Comparison of ENCODE assay signal across 8 cellular contexts in the genomic region with DNA sequence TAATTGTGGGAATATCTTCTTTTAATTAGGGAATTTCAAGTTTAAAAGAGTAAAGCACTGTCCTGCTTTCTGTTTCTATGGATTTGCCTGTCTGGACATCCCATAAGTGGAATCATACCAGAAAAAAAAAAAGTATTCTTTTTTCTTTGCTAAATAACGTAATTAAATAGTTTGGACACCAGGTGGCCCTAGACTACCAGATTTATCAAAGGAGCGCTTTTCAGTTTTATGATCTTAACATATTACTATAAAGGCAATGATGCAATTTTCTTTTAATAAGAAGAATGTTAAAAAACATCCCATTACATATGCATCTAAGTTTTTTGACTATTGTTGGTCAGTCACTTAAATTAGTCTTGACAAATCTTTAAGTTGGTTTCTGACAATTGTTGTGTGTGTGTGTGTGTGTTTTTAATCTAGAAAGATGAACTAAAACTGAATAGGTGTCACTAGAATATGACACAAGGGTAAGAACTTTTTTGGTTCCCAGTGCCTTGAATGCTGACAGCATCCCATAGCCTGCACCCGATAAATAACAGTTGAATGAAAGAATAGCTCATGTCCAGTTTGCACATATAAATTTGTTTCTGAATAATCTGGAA. TPM values are rescaled to one million over a fixed set of nuclear protein-coding genes. Genes with fewer than 3 reads are reported as not detected.
DNase-seq lines count a peak whose midpoint lies in the region; ATAC-seq, FAIRE-seq and TF ChIP-seq lines count a peak whose summit lies in the region.

No MANE protein-coding gene starts in this region.

- no peaks in the 10 kb centered on the region for H4K20me1 ChIP-seq in SK-N-SH (ENCODE audit: insufficient read depth)

- H3K4me3 ChIP-seq in SK-N-SH (ENCODE audit: low read depth in 2 of 2, low read length in 1 of 2) = no peak overlapping the region
- H3K4me3 ChIP-seq in foreskin fibroblast (ENCODE audit: low read depth in 1 of 2, low read length in 2 of 2) = no peak overlapping the region
- H3K4me3 ChIP-seq in small intestine (ENCODE audit: low read depth in 1 of 2, low read length in 2 of 2) = no peak overlapping the region

- no peak overlapping the region for H2AFZ ChIP-seq in SK-N-SH (ENCODE audit: low read depth)

- H3K4me1 ChIP-seq in SK-N-SH (ENCODE audit: control insufficient read depth in 1 of 2, insufficient read depth in 2 of 2, low read depth in 1 of 2, low read length in 1 of 2) (no peaks in the 10 kb centered on the region), small intestine (ENCODE audit: control insufficient read depth in 2 of 2, insufficient read depth in 1 of 2, low read depth in 1 of 2, low read length in 1 of 2) (no peaks in the 10 kb centered on the region)

- H3K9ac ChIP-seq in SK-N-SH = no peak overlapping the region

- ATAC-seq in HG03460 (IDR thresholded peaks at IDR 0.05; ENCODE audit: unreplicated experiment) = no peak

- no peaks in the 10 kb centered on the region for H3F3A ChIP-seq in SK-N-SH (replicated peaks; ENCODE audit: insufficient read depth)

- POLR2A ChIA-PET in SK-N-SH (lab: Yijun Ruan, JAX) = no interaction called here

- CTCF ChIA-PET in SK-N-SH (lab: Yijun Ruan, JAX) = interaction anchor here (0.7 to 1.9 kb wide), 14 partner anchors 17 to 524 kb away, joined by 3 to 22 read pairs (median 4); a partner anchor contains a TSS

- DNase-seq in DMS153 (lab: John Stamatoyannopoulos, UW) (peak; percentile 3), SK-N-SH (peak; percentile 39), foreskin fibroblast (peak; percentile 17 to 61), small intestine (peak; percentile 31)
- no peak for DNase-seq in stimulated activated CD4-positive, alpha-beta T cell treated with anti-CD3 and anti-CD28 coated beads, Interleukin-4, amount 100 ng/mL, for 1 hour
- DNase-seq in activated CD4-positive, alpha-beta T cell treated with anti-CD3 and anti-CD28 coated beads, Interleukin-2, amount 50 U/mL, for 1 hour = no peak

- H3K4me2 ChIP-seq in SK-N-SH = no peak overlapping the region

- TF ChIP-seq RAD21 in SK-N-SH (IDR thresholded peaks at IDR 0.05; ENCODE audit: low read length) = peak; percentile 91

- peak; percentile 61 for TF ChIP-seq CTCF in LNCAP (IDR thresholded peaks at IDR 0.05)
- peak; percentile 68 for TF ChIP-seq CTCF in SK-N-SH (IDR thresholded peaks at IDR 0.05)
- TF ChIP-seq CTCF in foreskin fibroblast (IDR thresholded peaks at IDR 0.05; ENCODE audit: low read depth, low read length) = no peak

- no peak for TF ChIP-seq EP300 in SK-N-SH (IDR thresholded peaks at IDR 0.05; ENCODE audit: borderline replicate concordance in 1 of 2, low read depth in 1 of 2, low read length in 1 of 2)

- peak; percentile 33 for FAIRE-seq in small intestine (lab: Jason Lieb, UNC)

- no peaks in the 10 kb centered on the region for H3K79me2 ChIP-seq in SK-N-SH (ENCODE audit: insufficient read depth)

- H3K27me3 ChIP-seq in SK-N-SH (ENCODE audit: insufficient read depth) (no peaks in the 10 kb centered on the region; the same call in 1 of the 2 replicates), small intestine (ENCODE audit: control insufficient read depth in 2 of 2, insufficient read depth in 2 of 2, low read length in 2 of 2) (no peaks in the 10 kb centered on the region)

- no peak overlapping the region for H3K27ac ChIP-seq in SK-N-SH (ENCODE audit: low read depth in 2 of 2, low read length in 1 of 2)
- H3K27ac ChIP-seq in small intestine (ENCODE audit: low read depth in 1 of 2, low read length in 1 of 2) = no peak overlapping the region

- 26% methylated on average over 3 of the region's 3 CpGs for WGBS in SK-N-SH (ENCODE audit: low lambda C conversion rate)
- WGBS in small intestine, 3 donors = 26 to 35% (median 28%) methylated on average over 3 of the region's 3 CpGs

- H3K36me3 ChIP-seq in SK-N-SH (replicated peaks in 1 of 2; ENCODE audit: control insufficient read depth in 1 of 2, insufficient read depth in 2 of 2, low read length in 1 of 2) = no peaks in the 10 kb centered on the region
- H3K36me3 ChIP-seq in small intestine (ENCODE audit: control insufficient read depth in 2 of 2, insufficient read depth in 2 of 2, low read length in 2 of 2) = no peaks in the 10 kb centered on the region

- no peaks in the 10 kb centered on the region for H3K9me3 ChIP-seq in SK-N-SH
- no peaks in the 10 kb centered on the region for H3K9me3 ChIP-seq in small intestine (ENCODE audit: control insufficient read depth, low read depth)

- H3K9me2 ChIP-seq in SK-N-SH = no peaks in the 10 kb centered on the region

TF ChIP-seq in SK-N-SH, 30 proteins besides CTCF, POLR2A, EP300 and RAD21:
- TF ChIP-seq RXRA (IDR thresholded peaks at IDR 0.05; ENCODE audit: borderline replicate concordance, low read depth) (no peak), SMC3 (IDR thresholded peaks at IDR 0.05; ENCODE audit: low read depth, low read length) (peak; percentile 66), RCOR1 (IDR thresholded peaks at IDR 0.05; ENCODE audit: low read length) (no peak)
TF ChIP-seq in SK-N-SH: peak in this region for 1.

RNA-seq across cellular contexts. Expression of a gene that starts 49.5 kb away (rescaled TPM):
- polyA plus RNA-seq in SK-N-SH (2012; rRNA removed) = 13.6 and 14.7 TPM in 2 replicates
- 16.8 and 18.2 TPM in 2 replicates for polyA plus RNA-seq in SK-N-SH (2012; cell fraction: cytosol; rRNA removed)
- polyA plus RNA-seq in SK-N-SH (2012; cell fraction: nucleus; rRNA removed) = 7.3 and 12.9 TPM in 2 replicates
- 10 to 100 TPM in 1 of 3 donors, 1 to 10 TPM in 2; 6.8 to 11.1 (median 7.8) TPM for polyA plus RNA-seq in small intestine

RNA-seq across cellular contexts. Expression of a gene that starts 49.7 kb away (rescaled TPM):
- polyA plus RNA-seq in SK-N-SH (2012; rRNA removed) (47.2 and 49.3 TPM in 2 replicates), small intestine (10 to 100 TPM; 24.0 to 34.1 (median 28.6) TPM)
- polyA plus RNA-seq in SK-N-SH (2012; cell fraction: cytosol; rRNA removed) = 51.7 and 60.0 TPM in 2 replicates
- polyA plus RNA-seq in SK-N-SH (2012; cell fraction: nucleus; rRNA removed) = 82.2 and 110 TPM in 2 replicates

RNA-seq across cellular contexts. Expression of a gene that starts 57.3 kb away (rescaled TPM):
- 0.06 and 0.13 TPM in 2 replicates for polyA plus RNA-seq in SK-N-SH (2012; rRNA removed)
- 0.04 and 0.13 TPM in 2 replicates for polyA plus RNA-seq in SK-N-SH (2012; cell fraction: cytosol; rRNA removed)
- polyA plus RNA-seq in SK-N-SH (2012; cell fraction: nucleus; rRNA removed) = 0.05 and 0.20 TPM in 2 replicates
- polyA plus RNA-seq in small intestine = 1 to 10 TPM in 2 of 3 donors, not detected in 1; 1.4 to 3.9 TPM

Comparison
In these comparisons a context has a peak if more than half of its experiments do, and no peak if none do; other contexts are left out.
1. DNase-seq: peak in DMS153 (single experiment), SK-N-SH (single experiment), foreskin fibroblast (2 of 2) and small intestine (single experiment); none in stimulated activated CD4-positive, alpha-beta T cell treated with anti-CD3 and anti-CD28 coated beads, Interleukin-4, amount 100 ng/mL, for 1 hour (single experiment) and activated CD4-positive, alpha-beta T cell treated with anti-CD3 and anti-CD28 coated beads, Interleukin-2, amount 50 U/mL, for 1 hour (single experiment).